ENCODE assay signal across 8 cellular contexts in the genomic region with DNA sequence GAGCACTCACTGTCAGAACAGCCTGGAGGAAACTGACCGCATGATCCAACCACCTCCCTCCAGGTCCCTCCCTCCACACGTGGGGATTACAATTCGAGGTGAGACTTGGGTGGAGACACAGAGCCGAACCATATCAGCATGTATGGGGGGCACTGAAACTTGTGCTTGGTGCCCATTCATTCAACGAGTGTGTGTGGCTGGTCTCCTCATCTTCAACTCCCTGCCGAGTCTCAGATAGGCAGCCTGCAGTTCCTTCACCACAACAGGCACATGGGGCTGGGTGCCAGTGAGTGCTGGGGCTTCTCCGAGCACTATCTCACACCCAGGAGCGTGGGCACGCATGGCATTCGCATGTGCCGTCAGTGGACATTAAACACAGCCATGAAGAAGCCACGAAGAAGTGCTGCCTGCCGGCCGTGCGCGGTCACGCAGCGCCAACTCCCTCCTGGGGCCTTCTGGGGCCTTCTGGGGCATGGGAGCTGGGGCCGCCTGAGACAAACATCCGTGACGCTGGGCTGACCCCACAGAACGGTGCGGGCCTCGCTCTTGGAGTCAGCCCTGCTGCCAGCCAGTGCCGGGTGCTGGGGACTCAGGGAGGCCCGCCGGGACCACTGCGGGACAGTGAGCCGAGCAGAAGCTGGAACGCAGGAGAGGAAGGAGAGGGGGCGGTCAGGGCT. TPM values are rescaled to one million over a fixed set of nuclear protein-coding genes. Genes with fewer than 3 reads are reported as not detected.
A peak's percentile ranks its signal among the peaks of the same experiment; 100 is the strongest.
DNase-seq lines count a peak whose midpoint lies in the region; ATAC-seq, FAIRE-seq and TF ChIP-seq lines count a peak whose summit lies in the region.

No MANE protein-coding gene starts in this region.

- H3K27me3 Mint-ChIP-seq in IgD-negative memory B cell = peaks cover 3% of the 10 kb centered on the region

- no peak for ATAC-seq in GM21381 (IDR thresholded peaks at IDR 0.05; ENCODE audit: unreplicated experiment)
- ATAC-seq in GM21619 (IDR thresholded peaks at IDR 0.05; ENCODE audit: unreplicated experiment) = no peak

- H3K27me3 ChIP-seq in bronchial epithelial cell (ENCODE audit: control insufficient read depth, insufficient read depth, low read length) = no peaks in the 10 kb centered on the region

- H3K4me1 Mint-ChIP-seq in IgD-negative memory B cell = peaks cover 8 to 20% (median 9%) of the 10 kb centered on the region in 3 donors

- TF ChIP-seq CTCF in GM12865 (IDR thresholded peaks at IDR 0.05; ENCODE audit: insufficient read depth, low read depth, low read length, missing control alignments) (no peak), bronchial epithelial cell (IDR thresholded peaks at IDR 0.05; ENCODE audit: insufficient read depth, low read length, severe bottlenecking) (no peak)

- peaks cover 2% of the 10 kb centered on the region for H3K36me3 ChIP-seq in bronchial epithelial cell (ENCODE audit: control insufficient read depth, insufficient read depth, low read length)

- H3K4me3 Mint-ChIP-seq in IgD-negative memory B cell = peak overlapping the region; percentile 63 to 98 (median 96)

- H3K27ac Mint-ChIP-seq in IgD-negative memory B cell = peak overlapping the region; percentile 93 to 97 (median 94)

- H3K4me3 ChIP-seq in GM12865 (ENCODE audit: low read depth, low read length) (peak overlapping the region; percentile 77), bronchial epithelial cell (ENCODE audit: low read depth, low read length) (peak overlapping the region; percentile 70)

- no peak for DNase-seq in GM12865 (ENCODE audit: low read depth)
- no peak for DNase-seq in bronchial epithelial cell (ENCODE audit: low read depth)
- peak; percentile 28 for DNase-seq in myocyte (ENCODE audit: low read depth)
- DNase-seq in T-helper 9 cell = no peak
- no peak for DNase-seq in pons (ENCODE audit: low spot score)

- FAIRE-seq in bronchial epithelial cell (lab: Jason Lieb, UNC) = no peak

- H3K9me3 Mint-ChIP-seq in IgD-negative memory B cell = no peaks in the 10 kb centered on the region

- peaks cover 3% of the 10 kb centered on the region for H3K36me3 Mint-ChIP-seq in IgD-negative memory B cell

RNA-seq across cellular contexts. Expression of gene RTEL1, which starts 0.7 kb away (rescaled TPM):
- polyA plus RNA-seq in IgD-negative memory B cell = 2.6 TPM
- total RNA-seq in bronchial epithelial cell = 4.5 and 5.8 TPM in 2 replicates
- 12.2 and 16.6 TPM in 2 replicates for total RNA-seq in myocyte
- polyA plus RNA-seq in myocyte (2012) = 14.2 TPM

RNA-seq across cellular contexts. Expression of gene STMN3, which starts 4.2 kb away (rescaled TPM):
- polyA plus RNA-seq in IgD-negative memory B cell = 2.7 TPM
- total RNA-seq in bronchial epithelial cell = 0.26 TPM in 1 of 2 replicates, not detected in the other
- 13.8 and 14.7 TPM in 2 replicates for total RNA-seq in myocyte
- polyA plus RNA-seq in myocyte (2012) = 6.9 TPM

RNA-seq across cellular contexts. Expression of gene GMEB2, which starts 30.5 kb away (rescaled TPM):
- polyA plus RNA-seq in IgD-negative memory B cell = 10.6 TPM
- total RNA-seq in bronchial epithelial cell (13.2 and 13.8 TPM in 2 replicates), myocyte (12.4 and 14.3 TPM in 2 replicates)
- 9.2 TPM for polyA plus RNA-seq in myocyte (2012)

RNA-seq across cellular contexts. Expression of gene TNFRSF6B, which starts 39.1 kb away (rescaled TPM):
- polyA plus RNA-seq in IgD-negative memory B cell = not detected
- total RNA-seq in bronchial epithelial cell (4.9 and 7.1 TPM in 2 replicates), myocyte (4.9 and 5.2 TPM in 2 replicates)
- polyA plus RNA-seq in myocyte (2012) = 1.6 TPM

RNA-seq across cellular contexts. Expression of gene ARFRP1, which starts 50.4 kb away (rescaled TPM):
- polyA plus RNA-seq in IgD-negative memory B cell = 64.3 TPM
- total RNA-seq in bronchial epithelial cell (49.2 and 55.5 TPM in 2 replicates), myocyte (47.1 and 63.1 TPM in 2 replicates)
- polyA plus RNA-seq in myocyte (2012) = 63.9 TPM

Comparison
In these comparisons a context has a peak if more than half of its experiments do, and no peak if none do; other contexts are left out.
1. RNA of gene STMN3, which starts 4.2 kb away (total RNA-seq): 13.8 to 14.7 TPM in myocyte; 0.26 TPM in bronchial epithelial cell; every median in the first group is over 10 times any median in the second.